ENCODE assay signal across 8 cellular contexts in the genomic region with DNA sequence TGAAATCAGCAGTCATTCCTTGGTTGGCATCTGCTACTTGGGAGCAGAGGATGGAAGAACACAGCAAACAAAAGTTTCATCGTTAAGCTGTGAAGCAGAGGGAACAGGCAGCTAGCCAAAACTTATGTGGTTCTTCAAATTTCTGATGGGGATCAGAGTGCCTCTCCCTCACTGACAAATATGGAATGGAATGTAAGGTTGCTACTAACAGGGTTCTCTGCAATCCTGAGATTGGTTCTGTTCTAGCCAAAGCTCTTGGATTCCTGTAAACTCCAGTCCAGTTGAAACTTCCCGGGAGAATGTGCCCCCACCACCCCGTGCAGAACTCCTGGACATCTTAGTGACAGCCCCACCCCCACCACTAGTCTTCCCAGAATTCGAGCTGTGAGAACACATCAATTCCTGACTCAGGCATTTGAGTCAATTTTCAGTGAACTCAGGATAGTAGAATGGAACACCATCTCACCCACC. TPM values are rescaled to one million over a fixed set of nuclear protein-coding genes. Genes with fewer than 3 reads are reported as not detected.
DNase-seq lines count a peak whose midpoint lies in the region; ATAC-seq and TF ChIP-seq lines count a peak whose summit lies in the region.

No MANE protein-coding gene starts in this region.

- H3K9me3 ChIP-seq in thyroid gland: no peaks in the 10 kb centered on the region

- H3K27me3 ChIP-seq in thyroid gland: no peaks in the 10 kb centered on the region

- WGBS in lower leg skin, 2 donors: 18 to 23% methylated on average over 4 of the region's 4 CpGs
- 27 to 36% methylated on average over 4 of the region's 4 CpGs for WGBS in thyroid gland, 2 donors

- H3K27ac ChIP-seq in thyroid gland: peak overlapping the region; percentile 52 to 66 (median 65)

- TF ChIP-seq POLR2A in lower leg skin (IDR thresholded peaks at IDR 0.05) (no peak), thyroid gland (IDR thresholded peaks at IDR 0.05) (no peak)

- H3K4me3 ChIP-seq in choroid plexus epithelial cell (ENCODE audit: low read depth, low read length): no peak overlapping the region
- no peak overlapping the region for H3K4me3 ChIP-seq in lower leg skin (ENCODE audit: low read depth, poor library complexity, severe bottlenecking)
- H3K4me3 ChIP-seq in thyroid gland (replicated peaks in 1 of 3): no peak overlapping the region

- no peak for TF ChIP-seq CTCF in choroid plexus epithelial cell (conservative IDR thresholded peaks at IDR 0.05; ENCODE audit: low read depth, low read length)
- TF ChIP-seq CTCF in lower leg skin (IDR thresholded peaks at IDR 0.05): no peak
- no peak for TF ChIP-seq CTCF in thyroid gland (IDR thresholded peaks at IDR 0.05)

- peaks cover 6 to 12% of the 10 kb centered on the region in 2 donors for H3K4me1 ChIP-seq in thyroid gland

- in situ Hi-C loops in G401 (cut with HindIII; ENCODE audit: low sequenced_read_pairs): no loop called here

- intact Hi-C loops in lower leg skin (cut with DNase I; ENCODE audit: low total_unique reads) (no loop called here), thyroid gland (cut with DNase I) (no loop called here)

- H3K36me3 ChIP-seq in thyroid gland: no peaks in the 10 kb centered on the region

- no peak for ATAC-seq in HG02973 (IDR thresholded peaks at IDR 0.05; ENCODE audit: unreplicated experiment)
- no peak for ATAC-seq in GM19397 (IDR thresholded peaks at IDR 0.05; ENCODE audit: unreplicated experiment)

- DNase-seq in HS-27A (ENCODE audit: low read depth) (peak; percentile 99), choroid plexus epithelial cell (ENCODE audit: low read depth) (peak; percentile 97), lower leg skin (ENCODE audit: low spot score in 2 of 2) (peak; percentile 88 to 95), thyroid gland (peak; percentile 52 to 65), G401 (ENCODE audit: low spot score) (no peak), middle frontal gyrus (ENCODE audit: extremely low spot score, low spot score) (no peak)

RNA-seq across cellular contexts. Expression of gene PHLDB2, which starts 55.9 kb away (rescaled TPM):
- total RNA-seq in lower leg skin: 10 to 100 TPM; 23.5 to 81.5 (median 26.2) TPM
- total RNA-seq in thyroid gland: 10 to 100 TPM; 12.9 to 34.7 (median 27.1) TPM
- not detected in 2 replicates for total RNA-seq in G401 (2014; rRNA removed; shearing (Covaris generic))

Comparison
In these comparisons a context has a peak if more than half of its experiments do, and no peak if none do; other contexts are left out.
1. DNase-seq: peak in HS-27A (single experiment), choroid plexus epithelial cell (single experiment), lower leg skin (2 of 2) and thyroid gland (2 of 2); none in G401 (single experiment) and middle frontal gyrus (single experiment).
2. RNA of gene PHLDB2, which starts 55.9 kb away (total RNA-seq): 12.9 to 34.7 TPM in thyroid gland and 23.5 to 81.5 TPM in lower leg skin; not detected in G401; every median in the first group is over 10 times any median in the second.